Comparison of ENCODE assay signal across 23 cellular contexts in the genomic region with DNA sequence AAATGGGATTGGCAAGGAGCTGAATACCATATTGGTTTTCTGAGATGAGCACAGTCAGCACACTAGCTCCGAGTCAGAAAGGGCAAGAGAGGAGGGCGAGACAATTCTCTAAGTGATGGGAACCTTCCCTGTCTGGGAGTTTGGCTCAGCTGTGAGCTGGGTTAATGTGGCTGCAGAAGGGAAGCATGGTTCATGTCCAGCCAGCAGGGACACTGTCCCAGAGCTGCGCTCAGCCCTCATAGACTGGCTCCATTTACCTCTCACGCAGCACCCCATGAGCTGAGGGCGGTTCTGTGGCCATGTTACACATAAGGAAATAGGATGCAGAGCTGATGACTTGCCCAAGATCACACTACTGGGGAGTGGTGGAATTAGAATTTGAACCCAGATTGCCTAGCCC. TPM values are rescaled to one million over a fixed set of nuclear protein-coding genes. Genes with fewer than 3 reads are reported as not detected.
DNase-seq lines count a peak whose midpoint lies in the region; ATAC-seq, FAIRE-seq and TF ChIP-seq lines count a peak whose summit lies in the region.
"Had no signal": no experiment of that assay in that cellular context is flagged by ENCODE, and none has a peak within 500 bp of the region (broad histone marks: within the 10 kb centered on the region; RNA-seq: fewer than 3 reads in every experiment).

No MANE protein-coding gene starts in this region.

- H4K5ac ChIP-seq in IMR-90 (ENCODE audit: low read depth, low read length) = peak overlapping the region; percentile 91

- BruUV-seq in IMR-90 (replicated peaks; lab: Mats Ljungman, UMichigan) (no TSS peak), K562 (replicated peaks; lab: Mats Ljungman, UMichigan) (no TSS peak)

- peak overlapping the region; percentile 83 for H3K18ac ChIP-seq in IMR-90 (ENCODE audit: low read depth, low read length)
- H3K18ac ChIP-seq in mesenchymal stem cell (ENCODE audit: low read depth in 1 of 2, low read length in 2 of 2) = peak overlapping the region; percentile 60 to 79

- H2BK120ac ChIP-seq in IMR-90 (ENCODE audit: low read depth, low read length) (peak overlapping the region; percentile 98), mesenchymal stem cell (ENCODE audit: low read depth, low read length) (no peak overlapping the region)

- H2BK12ac ChIP-seq in mesenchymal stem cell (ENCODE audit: low read length in 2 of 2) = peak overlapping the region; percentile 73 to 81

- H2AK9ac ChIP-seq in IMR-90 (replicated peaks; ENCODE audit: low read depth, low read length, poor library complexity) = peak overlapping the region; percentile 2

- H3K14ac ChIP-seq in IMR-90 (replicated peaks; ENCODE audit: low read depth, low read length) (peak overlapping the region; percentile 78), mesenchymal stem cell (ENCODE audit: low read length in 2 of 2) (peak overlapping the region in 1 of 2 experiments; percentile 5)

- H2AFZ ChIP-seq in IMR-90 (replicated peaks; ENCODE audit: low read length, poor library complexity) (peak overlapping the region; percentile 84), K562 (ENCODE audit: low read depth, low read length) (no peak overlapping the region), mesenchymal stem cell (ENCODE audit: low read depth, low read length) (no peak overlapping the region)
- H2AFZ ChIP-seq: GM23248 had no signal

- intact Hi-C loops in IMR-90 (cut with micrococcal nuclease) = loop anchor here (5.0 to 10.0 kb wide), 3 partner anchors 119 to 479 kb away; a partner anchor contains a TSS
- intact Hi-C loops in K562 (cut with micrococcal nuclease) = no loop called here
- intact Hi-C loops in vagina (cut with DNase I) = loop anchor here (10.0 kb wide), 1 partner anchor 276 kb away; no protein-coding TSS in a partner anchor

- CTCF ChIA-PET in IMR-90 (lab: Yijun Ruan, JAX) (interaction anchor here (1.3 kb wide), 1 partner anchor 15 kb away, joined by 4 read pairs; no protein-coding TSS in a partner anchor), K562 (lab: Yijun Ruan, JAX; ENCODE audit: low intra/inter-chr PET ratio) (no interaction called here), HEK293T (lab: Yijun Ruan, JAX) (interaction anchor here (1.6 to 2.0 kb wide), 4 partner anchors 9 to 16 kb away, joined by 4 to 8 read pairs (median 6); no protein-coding TSS in a partner anchor)

- dilution Hi-C loops in IMR-90 (cut with HindIII; ENCODE audit: low sequenced_read_pairs, unreplicated experiment) = no loop called here

- no peak overlapping the region for H3K4me2 ChIP-seq in IMR-90 (ENCODE audit: low read depth, low read length)
- no peak overlapping the region for H3K4me2 ChIP-seq in K562 (ENCODE audit: insufficient read depth, low read length)
- no peak overlapping the region for H3K4me2 ChIP-seq in mesenchymal stem cell (ENCODE audit: low read length, poor library complexity, severe bottlenecking)
- H3K4me2 ChIP-seq: BLaER1 had no signal

- H2BK20ac ChIP-seq in IMR-90 (ENCODE audit: low read depth, low read length) = peak overlapping the region; percentile 98

- peak overlapping the region; percentile 92 for H4K91ac ChIP-seq in IMR-90 (ENCODE audit: insufficient read depth, low read depth, low read length)
- no peak overlapping the region for H4K91ac ChIP-seq in mesenchymal stem cell (ENCODE audit: low read length)

- H3K36me3 ChIP-seq in IMR-90 (ENCODE audit: control insufficient read depth, insufficient read depth, low read length) = no peaks in the 10 kb centered on the region
- H3K36me3 ChIP-seq in K562 (ENCODE audit: control insufficient read depth, insufficient read depth, low read length) = no peaks in the 10 kb centered on the region
- no peaks in the 10 kb centered on the region for H3K36me3 ChIP-seq in mesenchymal stem cell (ENCODE audit: control insufficient read depth in 1 of 2, insufficient read depth in 2 of 2, low read depth in 1 of 2, low read length in 2 of 2)
- H3K36me3 ChIP-seq in vagina = no peaks in the 10 kb centered on the region
- H3K36me3 ChIP-seq: BLaER1 had no signal

- FAIRE-seq in K562 (lab: Jason Lieb, UNC) = no peak
- FAIRE-seq: G401.6, GM12892, H1 had no signal

- H3K9me3 ChIP-seq in IMR-90 (ENCODE audit: control insufficient read depth, insufficient read depth, low read length) (no peaks in the 10 kb centered on the region), K562 (replicated peaks; ENCODE audit: control insufficient read depth, insufficient read depth, low read depth, low read length) (no peaks in the 10 kb centered on the region), mesenchymal stem cell (ENCODE audit: control insufficient read depth, low read length) (no peaks in the 10 kb centered on the region), vagina (no peaks in the 10 kb centered on the region)
- H3K9me3 ChIP-seq: BLaER1, Caco-2 had no signal

- ATAC-seq in IMR-90 (ENCODE audit: low read depth) = no peak
- 0 out of 3 replicates have a peak, but pooled peaks have one; percentile 9 for ATAC-seq in K562
- no peak for ATAC-seq in HG03108 (IDR thresholded peaks at IDR 0.05; ENCODE audit: unreplicated experiment)
- ATAC-seq: CD8-positive, alpha-beta T cell had no signal

- peaks cover 58% of the 10 kb centered on the region for H3K9me1 ChIP-seq in IMR-90 (ENCODE audit: insufficient read depth, low read length)
- no peaks in the 10 kb centered on the region for H3K9me1 ChIP-seq in K562 (ENCODE audit: control insufficient read depth, insufficient read depth, low read length)

- peak overlapping the region; percentile 92 for H2AK5ac ChIP-seq in IMR-90 (ENCODE audit: low read depth, low read length)
- no peak overlapping the region for H2AK5ac ChIP-seq in mesenchymal stem cell (ENCODE audit: low read length, severe bottlenecking)

- TF ChIP-seq POLR2A in IMR-90 (IDR thresholded peaks at IDR 0.05; ENCODE audit: low read depth, low read length) (no peak), K562 (conservative IDR thresholded peaks at IDR 0.05) (no peak), vagina (IDR thresholded peaks at IDR 0.05) (no peak)

- TF ChIP-seq EP300 in K562 (IDR thresholded peaks at IDR 0.05; ENCODE audit: low read length) = no peak

- in situ Hi-C loops in IMR-90 (cut with MboI; ENCODE audit: low sequenced_read_pairs) (loop anchor here (10.0 kb wide), 2 partner anchors 276 to 476 kb away; no protein-coding TSS in a partner anchor), K562 (cut with MboI) (loop anchor here (10.0 to 25.0 kb wide), 2 partner anchors 269 to 476 kb away; a partner anchor contains a TSS)

- DNase-seq in IMR-90 = no peak
- DNase-seq in K562 (ENCODE audit: extremely low read depth in 1 of 4, low spot score in 3 of 4) = no peak
- DNase-seq in mesenchymal stem cell = no peak
- DNase-seq in vagina (ENCODE audit: extremely low spot score in 2 of 2) = no peak
- no peak for DNase-seq in HEK293T (ENCODE audit: extremely low spot score)
- DNase-seq in amniotic stem cell (lab: John Stamatoyannopoulos, UW) = no peak
- DNase-seq: Caco-2; CD4-positive, CD25-positive, alpha-beta regulatory T cell; CD8-positive, alpha-beta T cell; DMS153; DND-41; H7; HCEC 1CT had no signal

- H3K4me3 ChIP-seq in IMR-90 (ENCODE audit: insufficient read depth, low read depth, low read length) (no peak overlapping the region), K562 (no peak overlapping the region), mesenchymal stem cell (ENCODE audit: insufficient read depth in 1 of 2, low read depth in 1 of 2, low read length in 2 of 2) (no peak overlapping the region), vagina (no peak overlapping the region)
- H3K4me3 ChIP-seq: BLaER1, GM23248 had no signal

- H3K4ac ChIP-seq in IMR-90 (ENCODE audit: low read depth, low read length) (peak overlapping the region; percentile 97), mesenchymal stem cell (ENCODE audit: low read depth in 1 of 2, low read length in 2 of 2) (peak overlapping the region; percentile 2 to 57)

- H3K79me2 ChIP-seq in K562 (ENCODE audit: control insufficient read depth, insufficient read depth, low read length) = no peaks in the 10 kb centered on the region

- H3K79me1 ChIP-seq in IMR-90 (ENCODE audit: low read depth in 1 of 2, low read length in 2 of 2) = peaks cover 0 to 5% of the 10 kb centered on the region in 2 experiments; a peak in 2 of 4 replicates
- H3K79me1 ChIP-seq in mesenchymal stem cell (replicated peaks; ENCODE audit: low read length, poor library complexity, severe bottlenecking) = no peaks in the 10 kb centered on the region

- H2BK15ac ChIP-seq in IMR-90 (ENCODE audit: low read depth, low read length) = peak overlapping the region; percentile 94; the same call in 2 of the 3 replicates
- no peak overlapping the region for H2BK15ac ChIP-seq in mesenchymal stem cell (ENCODE audit: low read depth, poor library complexity, severe bottlenecking)

- TF ChIP-seq RAD21 in IMR-90 (IDR thresholded peaks at IDR 0.05; ENCODE audit: low read length) (no peak), K562 (CRISPR knock-in tag; conservative IDR thresholded peaks at IDR 0.05 in 1 of 2, IDR thresholded peaks at IDR 0.05 in 1 of 2) (no peak)

- no peak overlapping the region for H3K56ac ChIP-seq in IMR-90 (ENCODE audit: extremely low read depth, insufficient read depth, low read length)

- H4K20me1 ChIP-seq in IMR-90 (ENCODE audit: insufficient read depth, low read length) = no peaks in the 10 kb centered on the region
- no peaks in the 10 kb centered on the region for H4K20me1 ChIP-seq in K562 (replicated peaks; ENCODE audit: control insufficient read depth, insufficient read depth, low read length)
- H4K20me1 ChIP-seq: BLaER1 had no signal

- H3K23ac ChIP-seq in IMR-90 (ENCODE audit: low read depth, low read length) = no peak overlapping the region
- no peak overlapping the region for H3K23ac ChIP-seq in mesenchymal stem cell (ENCODE audit: low read length in 2 of 2)

- H3K4me1 ChIP-seq in IMR-90 (ENCODE audit: control insufficient read depth, insufficient read depth, low read length) (peaks cover 49% of the 10 kb centered on the region), K562 (replicated peaks in 1 of 2; ENCODE audit: control insufficient read depth in 2 of 2, insufficient read depth in 2 of 2, low read length in 2 of 2) (peaks cover 16 to 34% of the 10 kb centered on the region in 2 experiments), mesenchymal stem cell (ENCODE audit: control insufficient read depth, insufficient read depth, low read depth, low read length) (no peaks in the 10 kb centered on the region), vagina (peaks cover 23% of the 10 kb centered on the region)
- H3K4me1 ChIP-seq: BLaER1 had no signal

- H3K27me3 ChIP-seq in IMR-90 (ENCODE audit: control insufficient read depth, insufficient read depth, low read length) = no peaks in the 10 kb centered on the region
- peaks cover 28 to 49% of the 10 kb centered on the region in 2 experiments; a peak in 4 of 5 replicates for H3K27me3 ChIP-seq in K562 (ENCODE audit: control insufficient read depth in 2 of 2, insufficient read depth in 2 of 2, low read length in 2 of 2)
- no peaks in the 10 kb centered on the region for H3K27me3 ChIP-seq in mesenchymal stem cell (ENCODE audit: control insufficient read depth in 1 of 2, insufficient read depth in 1 of 2, low read length in 2 of 2)
- no peaks in the 10 kb centered on the region for H3K27me3 ChIP-seq in vagina
- H3K27me3 ChIP-seq: BLaER1 had no signal

- POLR2A ChIA-PET in IMR-90 (lab: Charles Lee; ENCODE audit: unreplicated experiment) = interaction anchor here (1.4 kb wide), 1 partner anchor 35 kb away, joined by 3 read pairs; no protein-coding TSS in a partner anchor
- POLR2A ChIA-PET in K562 (lab: Yijun Ruan, JAX) = interaction anchor here (0.7 to 4.3 kb wide), 6 partner anchors 16 to 497 kb away, joined by 3 to 19 read pairs (median 3); no protein-coding TSS in a partner anchor
- POLR2A ChIA-PET in HEK293T (lab: Yijun Ruan, JAX) = interaction anchor here (0.9 to 1.5 kb wide), 2 partner anchors 15 to 166 kb away, joined by 4 to 5 read pairs; a partner anchor contains a TSS

- peak overlapping the region; percentile 34 to 97; a peak in 3 of 4 replicates for H4K8ac ChIP-seq in IMR-90 (ENCODE audit: low read depth in 2 of 2, low read length in 2 of 2)
- peak overlapping the region; percentile 10 for H4K8ac ChIP-seq in mesenchymal stem cell (ENCODE audit: low read length)

- H3K9ac ChIP-seq in IMR-90 (ENCODE audit: low read depth, low read length) (no peak overlapping the region), K562 (ENCODE audit: insufficient read depth in 1 of 2, low read depth in 2 of 2, low read length in 2 of 2) (no peak overlapping the region), mesenchymal stem cell (ENCODE audit: low read length) (no peak overlapping the region)
- H3K9ac ChIP-seq: BLaER1, GM23248 had no signal

- H3K27ac ChIP-seq in IMR-90 (ENCODE audit: insufficient read depth, low read length) (peak overlapping the region; percentile 84; the same call in 1 of the 2 replicates), K562 (ENCODE audit: extremely low read depth, low read depth, low read length) (no peak overlapping the region), mesenchymal stem cell (ENCODE audit: low read length, poor library complexity, severe bottlenecking) (no peak overlapping the region), vagina (peak overlapping the region; percentile 70)
- H3K27ac ChIP-seq: BLaER1, C4-2B had no signal

- H2BK5ac ChIP-seq in IMR-90 (ENCODE audit: low read depth, low read length, poor library complexity, severe bottlenecking) (peak overlapping the region; percentile 87), mesenchymal stem cell (ENCODE audit: low read depth, low read length, poor library complexity, severe bottlenecking) (no peak overlapping the region)

- no CpG with 5 or more reads among the region's 5 CpGs for WGBS in IMR-90 (ENCODE audit: extremely low coverage in 2 of 2, insufficient read length in 1 of 2), 2 experiments
- 22% methylated on average over 5 of the region's 5 CpGs for WGBS in K562 (ENCODE audit: insufficient coverage, low coverage, missing lambda C conversion rate)
- 91% methylated on average over 3 of the region's 5 CpGs for WGBS in mesenchymal stem cell

- TF ChIP-seq CTCF in IMR-90 (conservative IDR thresholded peaks at IDR 0.05; ENCODE audit: low read depth, low read length) (no peak), K562 (IDR thresholded peaks at IDR 0.05 in 2 of 3, conservative IDR thresholded peaks at IDR 0.05 in 1 of 3; ENCODE audit: insufficient read depth in 2 of 3, low read depth in 1 of 3, low read length in 3 of 3) (no peak), vagina (IDR thresholded peaks at IDR 0.05) (no peak)

RNA-seq across cellular contexts. Expression of a gene that starts 15.7 kb away (rescaled TPM):
- total RNA-seq in IMR-90 (2012; rRNA removed) (14.2 and 16.0 TPM in 2 replicates), K562 (2014; rRNA removed) (19.7 and 22.9 TPM in 2 replicates), K562 (2014; rRNA removed; fragmentation: Illumina TruSeq; extraction: Trizol) (16.8 and 17.8 TPM in 2 replicates), K562 (2015; rRNA removed; fragmentation: Illumina TruSeq; extraction: Trizol) (17.2 and 17.9 TPM in 2 replicates), K562 (2021) (16.9 and 22.2 TPM in 2 replicates), vagina (16.7 TPM)
- polyA plus RNA-seq in IMR-90 (2012; rRNA removed) (13.6 and 15.8 TPM in 2 replicates), K562 (2011; rRNA removed) (16.7 and 27.1 TPM in 2 replicates), K562 (2014; fragmentation: Illumina TruSeq; extraction: Trizol) (23.8 and 25.1 TPM in 2 replicates), K562 (2014; fragmentation: Nextera tagmentation; extraction: Ambion mirVana) (1 to 10 TPM; 7.6 to 7.9 TPM), K562 (2014; rRNA removed) (15.2 and 16.7 TPM in 2 replicates)
- polyA plus RNA-seq in IMR-90 (2012; cell fraction: cytosol; rRNA removed) = 7.7 and 11.3 TPM in 2 replicates
- 5.3 and 8.3 TPM in 2 replicates for polyA plus RNA-seq in IMR-90 (2012; cell fraction: nucleus; rRNA removed; ENCODE audit: low replicate concordance)
- 24.8 and 27.4 TPM in 2 replicates for total RNA-seq in K562 (2011; cell fraction: chromatin; rRNA removed; ENCODE audit: low replicate concordance)
- 13.9 and 18.3 TPM in 2 replicates for total RNA-seq in K562 (2011; cell fraction: nucleolus; rRNA removed)
- 18.3 and 20.3 TPM in 2 replicates for total RNA-seq in K562 (2011; cell fraction: nucleoplasm; rRNA removed)
- 21.4 and 24.5 TPM in 2 replicates for polyA plus RNA-seq in K562 (2011; cell fraction: cytosol; rRNA removed)
- 8.2 and 9.6 TPM in 2 replicates for polyA plus RNA-seq in K562 (2011; cell fraction: nucleus; rRNA removed)
- 16.1 and 29.9 TPM in 2 replicates for polyA plus RNA-seq in K562 (2012)
- 19.4 and 20.8 TPM in 2 replicates for polyA minus RNA-seq in K562 (2011; rRNA and poly(A)+ RNA removed)
- 12.1 and 12.5 TPM in 2 replicates for polyA minus RNA-seq in K562 (2011; cell fraction: cytosol; rRNA and poly(A)+ RNA removed)
- polyA minus RNA-seq in K562 (2011; cell fraction: nucleus; rRNA and poly(A)+ RNA removed) = 6.9 and 10.6 TPM in 2 replicates
- polyA plus RNA-seq in mesenchymal stem cell (2013, experiment 1 of 2) = 14.1 TPM
- polyA plus RNA-seq in mesenchymal stem cell (2013, experiment 2 of 2) = 13.6 TPM

RNA-seq across cellular contexts. Expression of a gene that starts 38.5 kb away (rescaled TPM):
- total RNA-seq in IMR-90 (2012; rRNA removed) (not detected in 2 replicates), K562 (2014; rRNA removed) (0.16 TPM in 1 of 2 replicates, not detected in the other), K562 (2014; rRNA removed; fragmentation: Illumina TruSeq; extraction: Trizol) (not detected in 2 replicates), K562 (2015; rRNA removed; fragmentation: Illumina TruSeq; extraction: Trizol) (not detected in 2 replicates), K562 (2021) (not detected in 2 replicates), vagina (not detected)
- polyA plus RNA-seq in IMR-90 (2012; rRNA removed) (0.05 and 0.06 TPM in 2 replicates), K562 (2011; rRNA removed) (0.07 and 0.08 TPM in 2 replicates), K562 (2014; fragmentation: Illumina TruSeq; extraction: Trizol) (0.06 TPM in 1 of 2 replicates, not detected in the other), K562 (2014; fragmentation: Nextera tagmentation; extraction: Ambion mirVana) (not detected), K562 (2014; rRNA removed) (not detected in 2 replicates)
- 0.09 TPM in 1 of 2 replicates, not detected in the other for polyA plus RNA-seq in IMR-90 (2012; cell fraction: cytosol; rRNA removed)
- 0.37 and 0.40 TPM in 2 replicates for polyA plus RNA-seq in IMR-90 (2012; cell fraction: nucleus; rRNA removed; ENCODE audit: low replicate concordance)
- not detected in 2 replicates for total RNA-seq in K562 (2011; cell fraction: chromatin; rRNA removed; ENCODE audit: low replicate concordance)
- total RNA-seq in K562 (2011; cell fraction: nucleolus; rRNA removed) = not detected in 2 replicates
- total RNA-seq in K562 (2011; cell fraction: nucleoplasm; rRNA removed) = not detected in 2 replicates
- 0.01 and 0.22 TPM in 2 replicates for polyA plus RNA-seq in K562 (2011; cell fraction: cytosol; rRNA removed)
- 0.13 and 0.40 TPM in 2 replicates for polyA plus RNA-seq in K562 (2011; cell fraction: nucleus; rRNA removed)
- 0.09 and 0.14 TPM in 2 replicates for polyA plus RNA-seq in K562 (2012)
- not detected in 2 replicates for polyA minus RNA-seq in K562 (2011; rRNA and poly(A)+ RNA removed)
- polyA minus RNA-seq in K562 (2011; cell fraction: cytosol; rRNA and poly(A)+ RNA removed) = not detected in 2 replicates
- 0.11 and 0.13 TPM in 2 replicates for polyA minus RNA-seq in K562 (2011; cell fraction: nucleus; rRNA and poly(A)+ RNA removed)
- 2.3 TPM for polyA plus RNA-seq in mesenchymal stem cell (2013, experiment 1 of 2)
- 2.2 TPM for polyA plus RNA-seq in mesenchymal stem cell (2013, experiment 2 of 2)
- total RNA-seq: A172; A673; B cell; Caco-2; CD4-positive, CD25-positive, alpha-beta regulatory T cell; CD8-positive, alpha-beta T cell; GM23248; H1; H7 had no signal
- polyA plus RNA-seq: CD4-positive, CD25-positive, alpha-beta regulatory T cell; H1 had no signal

RNA-seq across cellular contexts. Expression of a gene that starts 39.5 kb away (rescaled TPM):
- total RNA-seq in IMR-90 (2012; rRNA removed) = 37.5 and 41.0 TPM in 2 replicates
- polyA plus RNA-seq in IMR-90 (2012; rRNA removed) = 55.5 and 58.9 TPM in 2 replicates
- 29.8 and 38.7 TPM in 2 replicates for polyA plus RNA-seq in IMR-90 (2012; cell fraction: cytosol; rRNA removed)
- polyA plus RNA-seq in IMR-90 (2012; cell fraction: nucleus; rRNA removed; ENCODE audit: low replicate concordance) = 40.0 and 112 TPM in 2 replicates
- 115 and 117 TPM in 2 replicates for total RNA-seq in K562 (2011; cell fraction: chromatin; rRNA removed; ENCODE audit: low replicate concordance)
- 97.5 and 125 TPM in 2 replicates for total RNA-seq in K562 (2011; cell fraction: nucleolus; rRNA removed)
- 131 and 159 TPM in 2 replicates for total RNA-seq in K562 (2011; cell fraction: nucleoplasm; rRNA removed)
- total RNA-seq in K562 (2014; rRNA removed) = 55.4 and 65.5 TPM in 2 replicates
- total RNA-seq in K562 (2014; rRNA removed; fragmentation: Illumina TruSeq; extraction: Trizol) = 58.2 and 65.8 TPM in 2 replicates
- 61.8 and 66.8 TPM in 2 replicates for total RNA-seq in K562 (2015; rRNA removed; fragmentation: Illumina TruSeq; extraction: Trizol)
- 52.6 and 55.7 TPM in 2 replicates for total RNA-seq in K562 (2021)
- 105 and 109 TPM in 2 replicates for polyA plus RNA-seq in K562 (2011; rRNA removed)
- polyA plus RNA-seq in K562 (2011; cell fraction: cytosol; rRNA removed) = 54.1 and 73.4 TPM in 2 replicates
- 152 and 181 TPM in 2 replicates for polyA plus RNA-seq in K562 (2011; cell fraction: nucleus; rRNA removed)
- polyA plus RNA-seq in K562 (2012) = 68.4 and 82.2 TPM in 2 replicates
- polyA plus RNA-seq in K562 (2014; fragmentation: Illumina TruSeq; extraction: Trizol) = 65.5 and 80.0 TPM in 2 replicates
- 100 to 1,000 TPM in 1 of 2 experiments, 10 to 100 TPM in 1; 97.4 to 111 TPM for polyA plus RNA-seq in K562 (2014; fragmentation: Nextera tagmentation; extraction: Ambion mirVana)
- 85.3 and 86.9 TPM in 2 replicates for polyA plus RNA-seq in K562 (2014; rRNA removed)
- polyA minus RNA-seq in K562 (2011; rRNA and poly(A)+ RNA removed) = 41.9 and 56.1 TPM in 2 replicates
- polyA minus RNA-seq in K562 (2011; cell fraction: cytosol; rRNA and poly(A)+ RNA removed) = 14.5 and 18.0 TPM in 2 replicates
- polyA minus RNA-seq in K562 (2011; cell fraction: nucleus; rRNA and poly(A)+ RNA removed) = 71.4 and 143 TPM in 2 replicates
- polyA plus RNA-seq in mesenchymal stem cell (2013, experiment 1 of 2) = 48.5 TPM
- 51.0 TPM for polyA plus RNA-seq in mesenchymal stem cell (2013, experiment 2 of 2)
- 50.6 TPM for total RNA-seq in vagina

RNA-seq across cellular contexts. Expression of a gene that starts 57.4 kb away (rescaled TPM):
- 3.8 and 26.4 TPM in 2 replicates for total RNA-seq in IMR-90 (2012; rRNA removed)
- polyA plus RNA-seq in IMR-90 (2012; rRNA removed) = 19.0 and 26.3 TPM in 2 replicates
- polyA plus RNA-seq in IMR-90 (2012; cell fraction: cytosol; rRNA removed) = 2.2 and 3.2 TPM in 2 replicates
- 0.38 and 5.7 TPM in 2 replicates for polyA plus RNA-seq in IMR-90 (2012; cell fraction: nucleus; rRNA removed; ENCODE audit: low replicate concordance)
- 10.5 and 25.2 TPM in 2 replicates for total RNA-seq in K562 (2011; cell fraction: chromatin; rRNA removed; ENCODE audit: low replicate concordance)
- total RNA-seq in K562 (2011; cell fraction: nucleolus; rRNA removed) = 13.8 and 15.3 TPM in 2 replicates
- total RNA-seq in K562 (2011; cell fraction: nucleoplasm; rRNA removed) = 23.0 and 35.0 TPM in 2 replicates
- 106 and 125 TPM in 2 replicates for total RNA-seq in K562 (2014; rRNA removed)
- 135 and 156 TPM in 2 replicates for total RNA-seq in K562 (2014; rRNA removed; fragmentation: Illumina TruSeq; extraction: Trizol)
- 134 and 152 TPM in 2 replicates for total RNA-seq in K562 (2015; rRNA removed; fragmentation: Illumina TruSeq; extraction: Trizol)
- total RNA-seq in K562 (2021) = 110 and 113 TPM in 2 replicates
- 80.7 and 102 TPM in 2 replicates for polyA plus RNA-seq in K562 (2011; rRNA removed)
- polyA plus RNA-seq in K562 (2011; cell fraction: cytosol; rRNA removed) = 10.7 and 38.1 TPM in 2 replicates
- polyA plus RNA-seq in K562 (2011; cell fraction: nucleus; rRNA removed) = 9.7 and 18.4 TPM in 2 replicates
- 79.1 and 298 TPM in 2 replicates for polyA plus RNA-seq in K562 (2012)
- polyA plus RNA-seq in K562 (2014; fragmentation: Illumina TruSeq; extraction: Trizol) = 184 and 190 TPM in 2 replicates
- 100 to 1,000 TPM; 132 to 342 TPM for polyA plus RNA-seq in K562 (2014; fragmentation: Nextera tagmentation; extraction: Ambion mirVana)
- 243 and 263 TPM in 2 replicates for polyA plus RNA-seq in K562 (2014; rRNA removed)
- 71.4 and 83.4 TPM in 2 replicates for polyA minus RNA-seq in K562 (2011; rRNA and poly(A)+ RNA removed)
- 29.5 and 30.9 TPM in 2 replicates for polyA minus RNA-seq in K562 (2011; cell fraction: cytosol; rRNA and poly(A)+ RNA removed)
- polyA minus RNA-seq in K562 (2011; cell fraction: nucleus; rRNA and poly(A)+ RNA removed) = 18.8 and 38.3 TPM in 2 replicates
- 53.3 TPM for polyA plus RNA-seq in mesenchymal stem cell (2013, experiment 1 of 2)
- polyA plus RNA-seq in mesenchymal stem cell (2013, experiment 2 of 2) = 54.6 TPM
- 23.6 TPM for total RNA-seq in vagina

Comparison
In these comparisons a context has a peak if more than half of its experiments do, and no peak if none do; other contexts are left out.
1. H3K27ac ChIP-seq: peak in IMR-90 (single experiment) and vagina (single experiment); none in K562 (single experiment) and mesenchymal stem cell (single experiment).